In genomic region chr3:111738790-111739189, GRCh38 we compare ENCODE assay signal across 17 cellular contexts.
DNase-seq lines count a peak whose midpoint lies in the region; ATAC-seq and TF ChIP-seq lines count a peak whose summit lies in the region.
"Had no signal": no experiment of that assay in that cellular context is flagged by ENCODE, and none has a peak within 500 bp of the region (broad histone marks: within the 10 kb centered on the region; RNA-seq: fewer than 3 reads in every experiment).

No MANE protein-coding gene starts in this region.

- DNase-seq in HCT116 (ENCODE audit: low read depth, low spot score) (no peak), adrenal gland (no peak), smooth muscle cell (lab: John Stamatoyannopoulos, UW; ENCODE audit: unreplicated experiment) (no peak), T-helper 17 cell (no peak), germinal center (ENCODE audit: low spot score) (no peak)
- DNase-seq in activated T-cell treated with anti-CD3 and anti-CD28 coated beads, Interleukin-2, amount 50 U/mL, for 48 hours, result no peak
- DNase-seq: AML-193; effector CD8-positive, alpha-beta T cell; foreskin melanocyte; GOT3; immature natural killer cell; NCI-H1092; retina; SK-N-SH; stimulated activated CD4-positive, alpha-beta T cell treated with anti-CD3 and anti-CD28 coated beads, Interleukin-4, amount 100 ng/mL, for 4 hours had no signal

- H4K20me1 ChIP-seq in HCT116 (ENCODE audit: insufficient read depth) (no peaks in the 10 kb centered on the region), smooth muscle cell (ENCODE audit: low read depth) (no peaks in the 10 kb centered on the region)

- H3K27ac Mint-ChIP-seq in T-helper 17 cell, result no peak overlapping the region
- H3K27ac Mint-ChIP-seq: immature natural killer cell had no signal

- no peaks in the 10 kb centered on the region for H3K9me3 ChIP-seq in HCT116 (ENCODE audit: control insufficient read depth in 1 of 2, insufficient read depth in 1 of 2, low read depth in 1 of 2, low read length in 2 of 2)
- no peaks in the 10 kb centered on the region for H3K9me3 ChIP-seq in adrenal gland (replicated peaks in 1 of 3)
- H3K9me3 ChIP-seq in liver (ENCODE audit: control insufficient read depth in 4 of 4, low read length in 3 of 4), result no peaks in the 10 kb centered on the region
- H3K9me3 ChIP-seq in smooth muscle cell (replicated peaks; ENCODE audit: low read depth), result no peaks in the 10 kb centered on the region
- no peaks in the 10 kb centered on the region for H3K9me3 ChIP-seq in T-helper 17 cell (ENCODE audit: control insufficient read depth, low read length, poor library complexity, severe bottlenecking)
- H3K9me3 ChIP-seq: SK-N-SH had no signal

- intact Hi-C loops in HCT116 (cut with micrococcal nuclease) (loop anchor here (5.0 kb wide), 1 partner anchor 124 kb away; no protein-coding TSS in a partner anchor), adrenal gland (cut with DNase I) (no loop called here)

- no peaks in the 10 kb centered on the region for H3K27me3 Mint-ChIP-seq in T-helper 17 cell

- 88 to 92% (median 91%) methylated on average over 4 of the region's 4 CpGs for WGBS in adrenal gland, 4 donors
- 92% methylated on average over 4 of the region's 4 CpGs for WGBS in liver
- 97% methylated on average over 4 of the region's 4 CpGs for WGBS in smooth muscle cell (ENCODE audit: low lambda C conversion rate)

- H3K4me1 Mint-ChIP-seq in T-helper 17 cell, result no peaks in the 10 kb centered on the region

- peaks cover 12% of the 10 kb centered on the region for H3F3A ChIP-seq in smooth muscle cell (ENCODE audit: low read depth)

- H3K36me3 Mint-ChIP-seq in T-helper 17 cell (ENCODE audit: low read depth), result no peaks in the 10 kb centered on the region

- H3K4me1 ChIP-seq in HCT116 (ENCODE audit: control insufficient read depth in 1 of 2, insufficient read depth in 2 of 2, low read length in 2 of 2), result peaks cover 59 to 85% of the 10 kb centered on the region in 2 experiments
- peaks cover 17 to 43% of the 10 kb centered on the region in 2 donors for H3K4me1 ChIP-seq in adrenal gland (replicated peaks in 1 of 2)
- peaks cover 4 to 67% (median 30%) of the 10 kb centered on the region in 4 donors for H3K4me1 ChIP-seq in liver (ENCODE audit: control insufficient read depth in 4 of 4, insufficient read depth in 4 of 4, low read length in 3 of 4)
- H3K4me1 ChIP-seq in smooth muscle cell (ENCODE audit: low read depth), result peaks cover 3% of the 10 kb centered on the region

- H3K4me3 Mint-ChIP-seq in T-helper 17 cell, result no peak overlapping the region

- TF ChIP-seq CTCF in HCT116 (IDR thresholded peaks at IDR 0.05 in 2 of 3, conservative IDR thresholded peaks at IDR 0.05 in 1 of 3; ENCODE audit: borderline replicate concordance in 1 of 3, insufficient read depth in 1 of 3, low read depth in 2 of 3, low read length in 2 of 3), result no peak
- no peak for TF ChIP-seq CTCF in adrenal gland (IDR thresholded peaks at IDR 0.05)
- no peak for TF ChIP-seq CTCF in liver (IDR thresholded peaks at IDR 0.05; ENCODE audit: low read depth, low read length, missing input control)
- no peak for TF ChIP-seq CTCF in smooth muscle cell (IDR thresholded peaks at IDR 0.05; ENCODE audit: borderline replicate concordance, insufficient read depth, poor library complexity, severe bottlenecking)

- TF ChIP-seq POLR2A in HCT116 (IDR thresholded peaks at IDR 0.05; ENCODE audit: borderline replicate concordance, extremely low read depth, insufficient read depth, insufficient read length), result no peak
- no peak for TF ChIP-seq POLR2A in adrenal gland (IDR thresholded peaks at IDR 0.05)

- H2AFZ ChIP-seq in HCT116 (ENCODE audit: low read depth, low read length, poor library complexity, severe bottlenecking) (no peak overlapping the region), smooth muscle cell (ENCODE audit: low read depth) (no peak overlapping the region)

- peak overlapping the region; percentile 50 for H3K27ac ChIP-seq in HCT116 (ENCODE audit: low read depth, low read length)
- H3K27ac ChIP-seq in adrenal gland, result peak overlapping the region; percentile 3 to 82 (median 26)
- peak overlapping the region; percentile 74 to 80 for H3K27ac ChIP-seq in liver (ENCODE audit: low read depth in 1 of 2, low read length in 2 of 2)
- peak overlapping the region; percentile 76 for H3K27ac ChIP-seq in smooth muscle cell (ENCODE audit: low read depth)

- CTCF ChIA-PET in HCT116 (lab: Charles Lee), result interaction anchor here (1.0 to 2.2 kb wide), 2 partner anchors 23 to 121 kb away, joined by 3 to 5 read pairs; no protein-coding TSS in a partner anchor

- H3K27me3 ChIP-seq in HCT116 (ENCODE audit: insufficient read depth, low read length) (no peaks in the 10 kb centered on the region), adrenal gland (no peaks in the 10 kb centered on the region), liver (ENCODE audit: control insufficient read depth in 4 of 4, insufficient read depth in 4 of 4, low read length in 3 of 4) (no peaks in the 10 kb centered on the region), smooth muscle cell (ENCODE audit: low read depth) (no peaks in the 10 kb centered on the region)

- H3K36me3 ChIP-seq in HCT116 (ENCODE audit: control insufficient read depth in 1 of 2, insufficient read depth in 2 of 2, low read length in 2 of 2) (no peaks in the 10 kb centered on the region), adrenal gland (replicated peaks in 1 of 2) (no peaks in the 10 kb centered on the region), liver (ENCODE audit: control insufficient read depth in 4 of 4, insufficient read depth in 3 of 4, low read depth in 1 of 4, low read length in 3 of 4) (no peaks in the 10 kb centered on the region), smooth muscle cell (ENCODE audit: low read depth) (no peaks in the 10 kb centered on the region)

- TF ChIP-seq RAD21 in HCT116 (IDR thresholded peaks at IDR 0.05; ENCODE audit: low read depth) (no peak), liver (IDR thresholded peaks at IDR 0.05) (no peak)

- no peaks in the 10 kb centered on the region for H3K9me2 ChIP-seq in HCT116 (ENCODE audit: insufficient read depth)
- H3K9me2 ChIP-seq: SK-N-SH had no signal

- BruUV-seq in HCT116 (replicated peaks; lab: Mats Ljungman, UMichigan), result TSS peak; percentile 83

- peak overlapping the region in 1 of 2 experiments; percentile 18; a peak in 1 of 4 replicates for H3K4me3 ChIP-seq in HCT116 (replicated peaks in 1 of 2; ENCODE audit: low read depth in 1 of 2, low read length in 2 of 2)
- H3K4me3 ChIP-seq in adrenal gland, result no peak overlapping the region
- H3K4me3 ChIP-seq in liver (ENCODE audit: low read depth in 1 of 3, low read length in 3 of 3), result no peak overlapping the region
- no peak overlapping the region for H3K4me3 ChIP-seq in smooth muscle cell

- RAD21 ChIA-PET in HCT116 (lab: Charles Lee; ENCODE audit: low non-redundant PET in 1 of 2, low total read pairs in 2 of 2, uncharacterized antibody in 2 of 2, unreplicated experiment in 2 of 2), result interaction anchor here in 1 of 2 experiments (0.7 kb wide), 1 partner anchor 108 kb away, joined by 3 read pairs; no protein-coding TSS in a partner anchor

- H3K79me2 ChIP-seq in HCT116 (ENCODE audit: insufficient read depth, low read length) (no peaks in the 10 kb centered on the region), smooth muscle cell (ENCODE audit: low read depth) (no peaks in the 10 kb centered on the region)

- H3K4me2 ChIP-seq in HCT116 (ENCODE audit: low read length) (peak overlapping the region; percentile 68), smooth muscle cell (peak overlapping the region; percentile 19)
- H3K4me2 ChIP-seq: SK-N-SH had no signal

- ATAC-seq in HCT116 (no peak), GM21786 (IDR thresholded peaks at IDR 0.05; ENCODE audit: unreplicated experiment) (no peak), T-helper 17 cell (no peak)

- H3K9ac ChIP-seq in HCT116 (ENCODE audit: low read length) (peak overlapping the region; percentile 54), liver (ENCODE audit: low read depth in 1 of 2, low read length in 2 of 2) (no peak overlapping the region), smooth muscle cell (ENCODE audit: low read depth) (no peak overlapping the region)

- POLR2A ChIA-PET in HCT116 (lab: Charles Lee), result interaction anchor here (0.6 to 1.8 kb wide), 12 partner anchors 9 to 302 kb away, joined by 3 to 6 read pairs (median 3); partner anchors contain the start of gene PHLDB2

TF ChIP-seq in HCT116, 20 proteins besides CTCF, POLR2A, EP300 and RAD21:
- TF ChIP-seq SRF (IDR thresholded peaks at IDR 0.05; ENCODE audit: low read depth) (no peak), EGR1 (IDR thresholded peaks at IDR 0.05; ENCODE audit: low read depth) (no peak), SP1 (IDR thresholded peaks at IDR 0.05; ENCODE audit: low read depth) (no peak), POLR2AphosphoS5 (IDR thresholded peaks at IDR 0.05; ENCODE audit: low read depth, low read length) (no peak), CBX3 (IDR thresholded peaks at IDR 0.05; ENCODE audit: low read depth) (no peak), ZNF274 (IDR thresholded peaks at IDR 0.05; ENCODE audit: low read depth, low read length) (no peak)

TF ChIP-seq in liver, 16 proteins besides CTCF, POLR2A, EP300 and RAD21 (continues in another document):
- TF ChIP-seq REST (IDR thresholded peaks at IDR 0.05), result no peak
- no peak for TF ChIP-seq FOXA1 (IDR thresholded peaks at IDR 0.05)
- no peak for TF ChIP-seq ATF3 (IDR thresholded peaks at IDR 0.05)

Comparison
In these comparisons a context has a peak if more than half of its experiments do, and no peak if none do; other contexts are left out.
1. H3K27ac ChIP-seq: peak in every context shown above with its lines; median percentile 77 in liver; 76 in smooth muscle cell; 50 in HCT116; 26 in adrenal gland.